Comparison of ENCODE assay signal across 21 cellular contexts in the genomic region with DNA sequence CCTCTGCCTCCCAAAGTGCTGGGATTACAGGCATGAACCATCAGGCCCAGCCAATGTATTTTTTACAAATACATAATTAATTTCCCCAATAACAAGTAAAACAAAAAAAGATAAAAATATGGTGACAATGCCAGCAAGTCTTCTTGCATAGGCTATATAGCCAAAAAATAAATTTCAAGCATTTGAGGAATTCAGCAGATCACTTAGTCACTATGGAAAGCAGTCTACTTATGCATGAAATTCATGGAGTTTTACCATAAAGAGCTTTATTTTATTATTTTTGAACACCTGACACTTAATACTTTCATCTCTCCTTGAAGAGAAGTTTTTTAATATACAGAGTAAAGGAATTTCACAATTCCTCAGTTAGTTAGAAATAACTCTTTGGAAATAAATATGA.
"Had no signal": no experiment of that assay in that cellular context is flagged by ENCODE, and none has a peak within 500 bp of the region (broad histone marks: within the 10 kb centered on the region; RNA-seq: fewer than 3 reads in every experiment).

No MANE protein-coding gene starts in this region.

- H3K4me3 ChIP-seq: esophagus muscularis mucosa, hepatocyte, lower lobe of right lung, right lobe of liver, smooth muscle cell, thoracic aorta, upper lobe of left lung had no signal

- H3K27ac Mint-ChIP-seq: activated CD4-positive, alpha-beta T cell treated with anti-CD3 and anti-CD28 coated beads for 36 hours; activated naive CD8-positive, alpha-beta T cell treated with anti-CD3 and anti-CD28 coated beads, Interleukin-2, amount 10 ng/mL, durations not matched to agents 7 days and 5 days; activated T-helper 17 cell treated with anti-CD3 and anti-CD28 coated beads, Interleukin-2, amount 50 U/mL, for 72 hours; naive thymus-derived CD8-positive, alpha-beta T cell; T-helper 2 cell treated with Interferon-gamma antibody and Interleukin-4, amounts not matched to agents 5 μg/mL and 100 μg/mL, for 36 hours; WTC11 had no signal

- DNase-seq: activated CD4-positive, alpha-beta T cell treated with anti-CD3 and anti-CD28 coated beads for 36 hours; activated CD4-positive, alpha-beta T cell treated with anti-CD3 and anti-CD28 coated beads, Interleukin-2, amount 50 U/mL, for 48 hours; activated naive CD4-positive, alpha-beta T cell treated with Interleukin-2 at 50 U/mL for 16 hours; activated naive CD8-positive, alpha-beta T cell treated with anti-CD3 and anti-CD28 coated beads, Interleukin-2, amount 10 ng/mL, durations not matched to agents 7 days and 5 days; brain microvascular endothelial cell; effector CD4-positive, alpha-beta T cell; islet precursor cell; left colon; lower lobe of right lung; naive thymus-derived CD8-positive, alpha-beta T cell; right lobe of liver; stimulated activated CD4-positive, alpha-beta T cell treated with anti-CD3 and anti-CD28 coated beads, Interleukin-4, amount 100 ng/mL, for 1 hour; upper lobe of left lung had no signal

- H3K9me3 ChIP-seq: esophagus muscularis mucosa, lower lobe of right lung, right lobe of liver, thoracic aorta, upper lobe of left lung had no signal

- H3K4me3 Mint-ChIP-seq: activated CD4-positive, alpha-beta T cell treated with anti-CD3 and anti-CD28 coated beads for 36 hours; activated naive CD8-positive, alpha-beta T cell treated with anti-CD3 and anti-CD28 coated beads, Interleukin-2, amount 10 ng/mL, durations not matched to agents 7 days and 5 days; naive thymus-derived CD8-positive, alpha-beta T cell; T-helper 2 cell treated with Interferon-gamma antibody and Interleukin-4, amounts not matched to agents 5 μg/mL and 100 μg/mL, for 36 hours; WTC11 had no signal

- H3K9ac ChIP-seq: parathyroid adenoma had no signal

- H3K36me3 Mint-ChIP-seq: naive thymus-derived CD8-positive, alpha-beta T cell; WTC11 had no signal

- H3K27me3 Mint-ChIP-seq: activated CD4-positive, alpha-beta T cell treated with anti-CD3 and anti-CD28 coated beads for 36 hours; activated naive CD8-positive, alpha-beta T cell treated with anti-CD3 and anti-CD28 coated beads, Interleukin-2, amount 10 ng/mL, durations not matched to agents 7 days and 5 days; activated T-helper 17 cell treated with anti-CD3 and anti-CD28 coated beads, Interleukin-2, amount 50 U/mL, for 72 hours; naive thymus-derived CD8-positive, alpha-beta T cell had no signal

- H3K4me1 ChIP-seq: esophagus muscularis mucosa, lower lobe of right lung, parathyroid adenoma, right lobe of liver, upper lobe of left lung had no signal

- H3K27ac ChIP-seq: esophagus muscularis mucosa, hepatocyte, lower lobe of right lung, parathyroid adenoma, right lobe of liver, thoracic aorta, upper lobe of left lung had no signal

- H3K36me3 ChIP-seq: brain microvascular endothelial cell, esophagus muscularis mucosa, lower lobe of right lung, right lobe of liver, thoracic aorta, upper lobe of left lung had no signal

- H3K27me3 ChIP-seq: brain microvascular endothelial cell, esophagus muscularis mucosa, hepatocyte, right lobe of liver, upper lobe of left lung had no signal

- H3K9me3 Mint-ChIP-seq: activated naive CD8-positive, alpha-beta T cell treated with anti-CD3 and anti-CD28 coated beads, Interleukin-2, amount 10 ng/mL, durations not matched to agents 7 days and 5 days; activated T-helper 17 cell treated with anti-CD3 and anti-CD28 coated beads, Interleukin-2, amount 50 U/mL, for 72 hours; naive thymus-derived CD8-positive, alpha-beta T cell; T-helper 2 cell treated with Interferon-gamma antibody and Interleukin-4, amounts not matched to agents 5 μg/mL and 100 μg/mL, for 36 hours; WTC11 had no signal

- ATAC-seq: activated CD4-positive, alpha-beta T cell treated with anti-CD3 and anti-CD28 coated beads for 36 hours; left colon; lower lobe of right lung; naive thymus-derived CD8-positive, alpha-beta T cell; right lobe of liver had no signal
